24 cellular contexts compared by ENCODE assay signal in genomic region chr7:15963206-15963605, GRCh38.
"Had no signal": no experiment of that assay in that cellular context is flagged by ENCODE, and none has a peak within 500 bp of the region (broad histone marks: within the 10 kb centered on the region; RNA-seq: fewer than 3 reads in every experiment).

No MANE protein-coding gene starts in this region.

- H3K27me3 Mint-ChIP-seq: naive B cell; stimulated activated naive B cell treated with anti-CD40 and anti-IgM and Interleukin-4, amounts not matched to agents 10 μg/mL and 1 μg/mL and 100 μg/mL, for 72 hours; stimulated activated naive CD8-positive, alpha-beta T cell treated with anti-CD3 and anti-CD28 coated beads, Interleukin-15, amount 100 ng/mL, for 72 hours had no signal

- H3K36me3 Mint-ChIP-seq: immature natural killer cell; naive B cell; stimulated activated naive B cell treated with anti-CD40 and anti-IgM and Interleukin-4, amounts not matched to agents 10 μg/mL and 1 μg/mL and 100 μg/mL, for 72 hours had no signal

- H3K4me1 ChIP-seq: esophagus muscularis mucosa, right atrium auricular region, sigmoid colon, testis, transverse colon had no signal

- H3K4me1 Mint-ChIP-seq: immature natural killer cell; naive B cell; nephron; stimulated activated naive B cell treated with anti-CD40 and anti-IgM and Interleukin-4, amounts not matched to agents 10 μg/mL and 1 μg/mL and 100 μg/mL, for 72 hours; stimulated activated naive CD8-positive, alpha-beta T cell treated with anti-CD3 and anti-CD28 coated beads, Interleukin-15, amount 100 ng/mL, for 72 hours had no signal

- H3K27me3 ChIP-seq: esophagus muscularis mucosa, neutrophil, right atrium auricular region, sigmoid colon, testis, transverse colon had no signal

- H3K27ac Mint-ChIP-seq: immature natural killer cell; naive B cell; nephron; stimulated activated naive B cell treated with anti-CD40 and anti-IgM and Interleukin-4, amounts not matched to agents 10 μg/mL and 1 μg/mL and 100 μg/mL, for 72 hours; stimulated activated naive CD8-positive, alpha-beta T cell treated with anti-CD3 and anti-CD28 coated beads, Interleukin-15, amount 100 ng/mL, for 72 hours had no signal

- H3K27ac ChIP-seq: coronary artery, epithelial cell of prostate, esophagus muscularis mucosa, neutrophil, right atrium auricular region, sigmoid colon, skin epidermis, testis, transverse colon had no signal

- H3K9me3 Mint-ChIP-seq: nephron; stimulated activated naive CD8-positive, alpha-beta T cell treated with anti-CD3 and anti-CD28 coated beads, Interleukin-15, amount 100 ng/mL, for 72 hours had no signal

- FAIRE-seq: endometrium, keratinocyte had no signal

- H3K4me3 ChIP-seq: coronary artery, esophagus muscularis mucosa, lung, right atrium auricular region, sigmoid colon, skin epidermis, testis, transverse colon had no signal

- DNase-seq: effector memory CD4-positive, alpha-beta T cell; foreskin fibroblast; immature natural killer cell; left ventricle myocardium superior; mesendoderm; naive B cell; posterior cingulate gyrus; sigmoid colon; stimulated activated CD4-positive, alpha-beta T cell treated with anti-CD3 and anti-CD28 coated beads, Interleukin-2, amount 100 ng/mL, for 24 hours; stimulated activated CD4-positive, alpha-beta T cell treated with anti-CD3 and anti-CD28 coated beads, Interleukin-4, amount 100 ng/mL, for 4 hours; stimulated activated naive B cell treated with anti-CD40 and anti-IgM and Interleukin-4, amounts not matched to agents 10 μg/mL and 1 μg/mL and 100 μg/mL, for 72 hours; stimulated activated naive CD8-positive, alpha-beta T cell treated with anti-CD3 and anti-CD28 coated beads, Interleukin-15, amount 100 ng/mL, for 72 hours; testis; transverse colon had no signal

- H3K4me3 Mint-ChIP-seq: immature natural killer cell; naive B cell; nephron; stimulated activated naive B cell treated with anti-CD40 and anti-IgM and Interleukin-4, amounts not matched to agents 10 μg/mL and 1 μg/mL and 100 μg/mL, for 72 hours; stimulated activated naive CD8-positive, alpha-beta T cell treated with anti-CD3 and anti-CD28 coated beads, Interleukin-15, amount 100 ng/mL, for 72 hours had no signal

- H3K9me3 ChIP-seq: esophagus muscularis mucosa, neutrophil, right atrium auricular region, sigmoid colon, testis, transverse colon had no signal

- H3K36me3 ChIP-seq: esophagus muscularis mucosa, neutrophil, right atrium auricular region, sigmoid colon, transverse colon had no signal
